Comparison of ENCODE assay signal across 9 cellular contexts in genomic region chr14:22599349-22599748, GRCh38. TPM values are rescaled to one million over a fixed set of nuclear protein-coding genes. Genes with fewer than 3 reads are reported as not detected.
DNase-seq lines count a peak whose midpoint lies in the region; ATAC-seq and FAIRE-seq lines count a peak whose summit lies in the region.
"Had no signal": no experiment of that assay in that cellular context is flagged by ENCODE, and none has a peak within 500 bp of the region (broad histone marks: within the 10 kb centered on the region; RNA-seq: fewer than 3 reads in every experiment).

No MANE protein-coding gene starts in this region.

- H3K4me3 ChIP-seq in HUES6 (ENCODE audit: low read depth, low read length), result peak overlapping the region; percentile 88
- H3K4me3 ChIP-seq in iPS-20b (ENCODE audit: low read length), result peak overlapping the region; percentile 97
- no peak overlapping the region; the same call in none of the 2 replicates for H3K4me3 ChIP-seq in MG63

- H3K27ac ChIP-seq in HUES6 (ENCODE audit: low read depth, low read length) (no peak overlapping the region), iPS-20b (ENCODE audit: low read length) (peak overlapping the region; percentile 7)

- H3K4me1 Mint-ChIP-seq in activated naive CD8-positive, alpha-beta T cell (ENCODE audit: low read depth), result peaks cover 32% of the 10 kb centered on the region
- peaks cover 35% of the 10 kb centered on the region for H3K4me1 Mint-ChIP-seq in stimulated activated memory B cell treated with anti-CD40 and anti-IgM and Interleukin-4, amounts not matched to agents 10 μg/mL and 1 μg/mL and 100 μg/mL, for 72 hours

- peaks cover 16% of the 10 kb centered on the region for H3K4me1 ChIP-seq in HUES6 (ENCODE audit: control insufficient read depth, insufficient read depth, low read length)
- peaks cover 12% of the 10 kb centered on the region for H3K4me1 ChIP-seq in iPS-20b (ENCODE audit: insufficient read depth, low read length)

- peak overlapping the region; percentile 7 for H3K27ac Mint-ChIP-seq in activated naive CD8-positive, alpha-beta T cell
- H3K27ac Mint-ChIP-seq in stimulated activated memory B cell treated with anti-CD40 and anti-IgM and Interleukin-4, amounts not matched to agents 10 μg/mL and 1 μg/mL and 100 μg/mL, for 72 hours, result peak overlapping the region; percentile 89

- H3K36me3 Mint-ChIP-seq in activated naive CD8-positive, alpha-beta T cell, result peaks cover 13% of the 10 kb centered on the region
- H3K36me3 Mint-ChIP-seq in stimulated activated memory B cell treated with anti-CD40 and anti-IgM and Interleukin-4, amounts not matched to agents 10 μg/mL and 1 μg/mL and 100 μg/mL, for 72 hours, result peaks cover 28% of the 10 kb centered on the region

- no peak for DNase-seq in GM19239 (ENCODE audit: insufficient read length, low spot score)
- DNase-seq in effector CD4-positive, alpha-beta T cell, result no peak
- no peak for DNase-seq in MG63
- no peak for DNase-seq in COLO829 (ENCODE audit: low spot score)

- H3K9me3 ChIP-seq in HUES6 (ENCODE audit: control insufficient read depth, insufficient read depth, low read depth, low read length), result no peaks in the 10 kb centered on the region
- H3K9me3 ChIP-seq in iPS-20b (ENCODE audit: insufficient read depth, low read depth, low read length), result no peaks in the 10 kb centered on the region
- no peaks in the 10 kb centered on the region for H3K9me3 ChIP-seq in MG63

- H3K27me3 ChIP-seq in HUES6 (ENCODE audit: control insufficient read depth, insufficient read depth, low read length), result no peaks in the 10 kb centered on the region
- H3K27me3 ChIP-seq in iPS-20b (ENCODE audit: insufficient read depth, low read length), result no peaks in the 10 kb centered on the region
- H3K27me3 ChIP-seq in MG63, result no peaks in the 10 kb centered on the region

- no peak for ATAC-seq in stimulated activated memory B cell treated with anti-CD40 and anti-IgM and Interleukin-4, amounts not matched to agents 10 μg/mL and 1 μg/mL and 100 μg/mL, for 72 hours

- no peaks in the 10 kb centered on the region for H3K27me3 Mint-ChIP-seq in activated naive CD8-positive, alpha-beta T cell
- no peaks in the 10 kb centered on the region for H3K27me3 Mint-ChIP-seq in stimulated activated memory B cell treated with anti-CD40 and anti-IgM and Interleukin-4, amounts not matched to agents 10 μg/mL and 1 μg/mL and 100 μg/mL, for 72 hours

- peak overlapping the region; percentile 95 for H3K4me3 Mint-ChIP-seq in activated naive CD8-positive, alpha-beta T cell
- peak overlapping the region; percentile 92 for H3K4me3 Mint-ChIP-seq in stimulated activated memory B cell treated with anti-CD40 and anti-IgM and Interleukin-4, amounts not matched to agents 10 μg/mL and 1 μg/mL and 100 μg/mL, for 72 hours

- peaks cover 32% of the 10 kb centered on the region for H3K36me3 ChIP-seq in HUES6 (ENCODE audit: control insufficient read depth, insufficient read depth, low read length)
- peaks cover 33% of the 10 kb centered on the region for H3K36me3 ChIP-seq in iPS-20b (ENCODE audit: insufficient read depth, low read depth, low read length)
- peaks cover 2% of the 10 kb centered on the region for H3K36me3 ChIP-seq in MG63

- no peaks in the 10 kb centered on the region for H3K9me3 Mint-ChIP-seq in activated naive CD8-positive, alpha-beta T cell (ENCODE audit: low read depth)
- no peaks in the 10 kb centered on the region for H3K9me3 Mint-ChIP-seq in stimulated activated memory B cell treated with anti-CD40 and anti-IgM and Interleukin-4, amounts not matched to agents 10 μg/mL and 1 μg/mL and 100 μg/mL, for 72 hours

- H3K9ac ChIP-seq in HUES6 (ENCODE audit: low read length), result peak overlapping the region; percentile 68
- peak overlapping the region; percentile 89 for H3K9ac ChIP-seq in iPS-20b (ENCODE audit: low read depth, low read length)

- FAIRE-seq in GM19239 (lab: Jason Lieb, UNC), result no peak

RNA-seq across cellular contexts. Expression of gene ABHD4, which starts 1.2 kb away (rescaled TPM):
- 0.89 and 15.5 TPM in 2 replicates for total RNA-seq in MG63 (2014; rRNA removed; shearing (Covaris generic); ENCODE audit: low replicate concordance)

RNA-seq across cellular contexts. Expression of gene DAD1, which starts 10.3 kb away (rescaled TPM):
- 275 and 292 TPM in 2 replicates for total RNA-seq in MG63 (2014; rRNA removed; shearing (Covaris generic); ENCODE audit: low replicate concordance)

RNA-seq across cellular contexts. Expression of gene OR6J1, which starts 44.8 kb away (rescaled TPM):
- not detected in 2 replicates for total RNA-seq in MG63 (2014; rRNA removed; shearing (Covaris generic); ENCODE audit: low replicate concordance)
- total RNA-seq: LHCN-M2 had no signal
